In genomic region chr1:43821471-43821870, GRCh38 we compare ENCODE assay signal across 19 cellular contexts.
A peak's percentile ranks its signal among the peaks of the same experiment; 100 is the strongest.
DNase-seq lines count a peak whose midpoint lies in the region; ATAC-seq, FAIRE-seq and TF ChIP-seq lines count a peak whose summit lies in the region.
"Had no signal": no experiment of that assay in that cellular context is flagged by ENCODE, and none has a peak within 500 bp of the region (broad histone marks: within the 10 kb centered on the region; RNA-seq: fewer than 3 reads in every experiment).

No MANE protein-coding gene starts in this region.

- H3K27me3 Mint-ChIP-seq in chondrocyte (ENCODE audit: low read depth) = no peaks in the 10 kb centered on the region
- H3K27me3 Mint-ChIP-seq in activated T-cell treated with anti-CD3 and anti-CD28 coated beads, Interleukin-2, amount 50 U/mL, for 72 hours (ENCODE audit: low read depth) = no peaks in the 10 kb centered on the region
- H3K27me3 Mint-ChIP-seq: activated CD4-positive, alpha-beta T cell treated with anti-CD3 and anti-CD28 coated beads, Interleukin-2, amount 10 ng/mL, durations not matched to agents 7 days and 5 days had no signal

- H3K79me2 ChIP-seq in PC-3 (ENCODE audit: low read length) = no peaks in the 10 kb centered on the region

- intact Hi-C loops in PC-3 (cut with micrococcal nuclease) = no loop called here
- intact Hi-C loops in left ventricle myocardium superior (cut with micrococcal nuclease) = no loop called here
- intact Hi-C loops in lower lobe of right lung (cut with DNase I) = no loop called here

- H3K9me3 ChIP-seq in PC-3 (ENCODE audit: low read length) (no peaks in the 10 kb centered on the region), muscle layer of duodenum (ENCODE audit: control insufficient read depth in 1 of 2, low read length in 2 of 2) (peaks cover 0 to 3% of the 10 kb centered on the region in 2 donors), lower lobe of right lung (peaks cover 14% of the 10 kb centered on the region)

- H3K4me3 ChIP-seq in PC-3 (ENCODE audit: low read length) = peak overlapping the region; percentile 3; the same call in 1 of the 2 replicates
- H3K4me3 ChIP-seq in muscle layer of duodenum (ENCODE audit: low read depth in 1 of 2, low read length in 2 of 2) = no peak overlapping the region
- H3K4me3 ChIP-seq in lower lobe of right lung = no peak overlapping the region

- peaks cover 7% of the 10 kb centered on the region for H3F3A ChIP-seq in PC-3 (ENCODE audit: low read length, unreplicated experiment)

- TF ChIP-seq CTCF in PC-3 (conservative IDR thresholded peaks at IDR 0.05; ENCODE audit: low read depth, low read length) (no peak), chondrocyte (IDR thresholded peaks at IDR 0.05) (no peak), lower lobe of right lung (IDR thresholded peaks at IDR 0.05) (no peak)

- H2AFZ ChIP-seq in PC-3 (ENCODE audit: low read length) = no peak overlapping the region

- BruUV-seq in PC-3 (replicated peaks; lab: Mats Ljungman, UMichigan) = no TSS peak

- peak overlapping the region; percentile 24; the same call in 1 of the 2 replicates for H3K9ac ChIP-seq in PC-3 (ENCODE audit: low read length)

- CTCF ChIA-PET in PC-3 (lab: Charles Lee) = no interaction called here

- peaks cover 18% of the 10 kb centered on the region for H3K9me3 Mint-ChIP-seq in chondrocyte (ENCODE audit: low read depth)
- H3K9me3 Mint-ChIP-seq in activated T-cell treated with anti-CD3 and anti-CD28 coated beads, Interleukin-2, amount 50 U/mL, for 72 hours = peaks cover 0 to 6% of the 10 kb centered on the region in 2 donors

- no peak overlapping the region for H3K4me3 Mint-ChIP-seq in chondrocyte (ENCODE audit: unreplicated experiment)
- H3K4me3 Mint-ChIP-seq in activated T-cell treated with anti-CD3 and anti-CD28 coated beads, Interleukin-2, amount 50 U/mL, for 72 hours = no peak overlapping the region
- H3K4me3 Mint-ChIP-seq: activated CD4-positive, alpha-beta T cell treated with anti-CD3 and anti-CD28 coated beads, Interleukin-2, amount 10 ng/mL, durations not matched to agents 7 days and 5 days; T-helper 1 cell treated with Interleukin-12 subunit alpha and Interleukin-12 subunit beta and Interleukin-4 antibody, amounts not matched to agents 30 μg/mL and 1 μg/mL, for 36 hours had no signal

- H3K36me3 ChIP-seq in PC-3 (ENCODE audit: low read depth, low read length) (peaks cover 7% of the 10 kb centered on the region; the same call in 1 of the 2 replicates), muscle layer of duodenum (ENCODE audit: control insufficient read depth in 1 of 2, insufficient read depth in 2 of 2, low read length in 2 of 2) (peaks cover 0 to 8% of the 10 kb centered on the region in 2 donors), lower lobe of right lung (peaks cover 6% of the 10 kb centered on the region)

- H3K27me3 ChIP-seq in PC-3 (ENCODE audit: low read length) (no peaks in the 10 kb centered on the region), muscle layer of duodenum (ENCODE audit: low read depth, low read length) (no peaks in the 10 kb centered on the region), lower lobe of right lung (ENCODE audit: low read depth) (no peaks in the 10 kb centered on the region)

- H3K4me1 ChIP-seq in PC-3 (ENCODE audit: insufficient read depth, low read length) (peaks cover 53% of the 10 kb centered on the region), muscle layer of duodenum (ENCODE audit: control insufficient read depth in 1 of 2, insufficient read depth in 2 of 2, low read length in 2 of 2) (peaks cover 0 to 8% of the 10 kb centered on the region in 2 donors), lower lobe of right lung (no peaks in the 10 kb centered on the region)

- no peak for ATAC-seq in PC-3
- no peak for ATAC-seq in activated T-cell treated with anti-CD3 and anti-CD28 coated beads, Interleukin-2, amount 50 U/mL, for 72 hours (replicated peaks in 1 of 2)
- no peak for ATAC-seq in left ventricle myocardium superior
- ATAC-seq in lower lobe of right lung = no peak

- H3K4me2 ChIP-seq in PC-3 (ENCODE audit: low read length) = peak overlapping the region; percentile 72

- peak overlapping the region; percentile 83 for H3K27ac ChIP-seq in PC-3 (ENCODE audit: low read length)
- peak overlapping the region; percentile 11 for H3K27ac ChIP-seq in muscle layer of duodenum (ENCODE audit: low read length)
- no peak overlapping the region for H3K27ac ChIP-seq in lower lobe of right lung

- POLR2A ChIA-PET in PC-3 (lab: Charles Lee; ENCODE audit: unreplicated experiment) = interaction anchor here (0.6 kb wide), 1 partner anchor 125 kb away, joined by 4 read pairs; no protein-coding TSS in a partner anchor

- H3K27ac Mint-ChIP-seq in chondrocyte (ENCODE audit: unreplicated experiment) = peak overlapping the region; percentile 74
- H3K27ac Mint-ChIP-seq in activated T-cell treated with anti-CD3 and anti-CD28 coated beads, Interleukin-2, amount 50 U/mL, for 72 hours = no peak overlapping the region
- H3K27ac Mint-ChIP-seq: activated CD4-positive, alpha-beta T cell treated with anti-CD3 and anti-CD28 coated beads, Interleukin-2, amount 10 ng/mL, durations not matched to agents 7 days and 5 days; T-helper 1 cell treated with Interleukin-12 subunit alpha and Interleukin-12 subunit beta and Interleukin-4 antibody, amounts not matched to agents 30 μg/mL and 1 μg/mL, for 36 hours had no signal

- peaks cover 31% of the 10 kb centered on the region for H3K4me1 Mint-ChIP-seq in chondrocyte (ENCODE audit: low read depth)
- no peaks in the 10 kb centered on the region for H3K4me1 Mint-ChIP-seq in activated T-cell treated with anti-CD3 and anti-CD28 coated beads, Interleukin-2, amount 50 U/mL, for 72 hours (ENCODE audit: low read depth)

- no peaks in the 10 kb centered on the region for H4K20me1 ChIP-seq in PC-3 (ENCODE audit: low read length)

- FAIRE-seq in urothelium cell line (lab: Jason Lieb, UNC) = no peak
- FAIRE-seq: kidney had no signal

- H3K36me3 Mint-ChIP-seq in chondrocyte (ENCODE audit: low read depth) = peaks cover 22% of the 10 kb centered on the region
- peaks cover 10 to 18% of the 10 kb centered on the region in 2 donors for H3K36me3 Mint-ChIP-seq in activated T-cell treated with anti-CD3 and anti-CD28 coated beads, Interleukin-2, amount 50 U/mL, for 72 hours (ENCODE audit: insufficient read depth in 2 of 2)

- DNase-seq in PC-3 (peak; percentile 73), chondrocyte (ENCODE audit: low spot score) (no peak), urothelium cell line (ENCODE audit: low spot score) (peak; percentile 27), left ventricle myocardium superior (no peak), lower lobe of right lung (no peak)
- DNase-seq in activated T-cell treated with anti-CD3 and anti-CD28 coated beads, Interleukin-2, amount 50 U/mL, for 72 hours = no peak
- DNase-seq: activated CD4-positive, alpha-beta T cell treated with anti-CD3 and anti-CD28 coated beads, Interleukin-2, amount 10 ng/mL, durations not matched to agents 7 days and 5 days; activated CD8-positive, alpha-beta memory T cell treated with anti-CD3 and anti-CD28 coated beads, Interleukin-2, amount 50 U/mL, for 4 hours; activated effector memory CD4-positive, alpha-beta T cell treated with Interleukin-2 at 50 U/mL for 16 hours; AML-193; effector CD4-positive, alpha-beta T cell; hypothalamus; kidney; NCI-H1417 treated with DMSO at 0.1 percent for 48 hours; NCI-H526 treated with DMSO at 0.1 percent for 48 hours; SHP77; substantia nigra had no signal

- H3K9me2 ChIP-seq in PC-3 (replicated peaks; ENCODE audit: low read length) = no peaks in the 10 kb centered on the region

Comparison
In these comparisons a context has a peak if more than half of its experiments do, and no peak if none do; other contexts are left out.
1. DNase-seq: peak in PC-3 (single experiment) and urothelium cell line (single experiment); none in chondrocyte (single experiment), activated T-cell treated with anti-CD3 and anti-CD28 coated beads, Interleukin-2, amount 50 U/mL, for 72 hours (0 of 2), left ventricle myocardium superior (single experiment) and lower lobe of right lung (single experiment).